Comparison of ENCODE assay signal across 1 cellular context in genomic region chr20:35615667-35616464, GRCh38.
TF ChIP-seq lines count a peak whose summit lies in the region.

Gene SPAG4 (plus strand): TSS chr20:35615829. CDS start chr20:35616004, 175 bp downstream.

TF ChIP-seq in IMR-90, 13 proteins besides CTCF, POLR2A, EP300 and RAD21:
- TF ChIP-seq MAZ (IDR thresholded peaks at IDR 0.05; ENCODE audit: borderline replicate concordance, low read depth, low read length): peak; percentile 52; the same call in 1 of the 2 replicates
- TF ChIP-seq SMC3 (IDR thresholded peaks at IDR 0.05; ENCODE audit: low read depth, low read length): no peak
- TF ChIP-seq BHLHE40 (IDR thresholded peaks at IDR 0.05; ENCODE audit: low read depth, low read length): no peak
TF ChIP-seq in IMR-90: peak in this region for 1.
